14 cellular contexts compared by ENCODE assay signal in the genomic region with DNA sequence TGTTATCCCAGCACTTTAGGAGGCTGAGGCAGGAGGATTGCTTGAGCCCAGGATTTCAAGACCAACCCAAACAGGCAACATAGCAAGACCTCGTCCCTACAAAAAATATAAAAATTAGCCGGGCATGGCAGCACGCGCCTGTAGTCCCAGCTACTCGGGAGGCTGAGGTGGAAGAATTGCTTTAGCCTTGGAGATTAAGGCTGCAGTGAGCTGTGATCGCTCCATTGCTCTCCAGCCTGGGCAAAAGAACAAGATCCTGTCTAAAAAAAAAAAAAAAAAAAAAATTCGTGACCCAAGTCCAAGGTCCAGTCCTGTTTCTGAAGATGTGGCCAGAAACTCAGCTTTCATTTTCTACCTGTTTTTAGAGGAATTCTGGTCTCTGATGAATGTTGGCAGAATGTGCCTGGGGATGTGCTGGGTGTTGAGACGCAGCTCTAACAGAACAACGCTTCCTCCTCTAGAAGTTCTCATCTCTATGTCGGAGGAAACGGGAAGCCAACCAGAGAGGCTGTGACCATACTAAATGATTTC. TPM values are rescaled to one million over a fixed set of nuclear protein-coding genes. Genes with fewer than 3 reads are reported as not detected.
DNase-seq lines count a peak whose midpoint lies in the region; FAIRE-seq and TF ChIP-seq lines count a peak whose summit lies in the region.
"Had no signal": no experiment of that assay in that cellular context is flagged by ENCODE, and none has a peak within 500 bp of the region (broad histone marks: within the 10 kb centered on the region; RNA-seq: fewer than 3 reads in every experiment).

No MANE protein-coding gene starts in this region.

- H3K4me1 ChIP-seq in osteoblast (ENCODE audit: insufficient read depth, low read length), result peaks cover 5% of the 10 kb centered on the region

- peaks cover 4% of the 10 kb centered on the region for H4K20me1 ChIP-seq in osteoblast (ENCODE audit: insufficient read depth, low read length)

- H3K36me3 Mint-ChIP-seq in activated CD4-positive, alpha-beta T cell treated with anti-CD3 and anti-CD28 coated beads, Interleukin-2, amount 10 ng/mL, durations not matched to agents 7 days and 5 days (ENCODE audit: low read depth), result peaks cover 2% of the 10 kb centered on the region
- peaks cover 3% of the 10 kb centered on the region for H3K36me3 Mint-ChIP-seq in brain

- TF ChIP-seq CTCF in brain (conservative IDR thresholded peaks at IDR 0.05) (no peak), osteoblast (IDR thresholded peaks at IDR 0.05; ENCODE audit: extremely low read depth, low read depth, low read length) (no peak)

- no peaks in the 10 kb centered on the region for H3K36me3 ChIP-seq in osteoblast (ENCODE audit: insufficient read depth, low read length)

- peaks cover 3% of the 10 kb centered on the region for H3K79me2 ChIP-seq in osteoblast (ENCODE audit: insufficient read depth, low read length)

- CTCF ChIA-PET in activated CD4-positive, alpha-beta T cell treated with anti-CD3 and anti-CD28 coated beads, Interleukin-2, amount 10 ng/mL, durations not matched to agents 7 days and 5 days (lab: Charles Lee), result interaction anchor here (0.9 to 3.1 kb wide), 5 partner anchors 10 to 87 kb away, joined by 3 to 25 read pairs (median 3); no protein-coding TSS in a partner anchor

- H2AFZ ChIP-seq in osteoblast (ENCODE audit: low read length), result no peak overlapping the region

- H3K4me1 Mint-ChIP-seq in activated CD4-positive, alpha-beta T cell treated with anti-CD3 and anti-CD28 coated beads, Interleukin-2, amount 10 ng/mL, durations not matched to agents 7 days and 5 days, result peaks cover 22% of the 10 kb centered on the region
- peaks cover 22% of the 10 kb centered on the region for H3K4me1 Mint-ChIP-seq in brain

- POLR2A ChIA-PET in activated CD4-positive, alpha-beta T cell treated with anti-CD3 and anti-CD28 coated beads, Interleukin-2, amount 10 ng/mL, durations not matched to agents 7 days and 5 days (lab: Charles Lee), result interaction anchor here (0.9 kb wide), 1 partner anchor 57 kb away, joined by 3 read pairs; the partner anchor contains the start of gene JUND

- FAIRE-seq in RCC 7860 (lab: Jason Lieb, UNC), result no peak
- FAIRE-seq: urothelium cell line had no signal

- H3K4me3 ChIP-seq in osteoblast (ENCODE audit: insufficient read depth, low read length), result no peak overlapping the region

- H3K27me3 Mint-ChIP-seq in activated CD4-positive, alpha-beta T cell treated with anti-CD3 and anti-CD28 coated beads, Interleukin-2, amount 10 ng/mL, durations not matched to agents 7 days and 5 days, result no peaks in the 10 kb centered on the region
- H3K27me3 Mint-ChIP-seq in brain, result peaks cover 16% of the 10 kb centered on the region
- H3K27me3 Mint-ChIP-seq: effector memory CD8-positive, alpha-beta T cell; stimulated activated naive CD8-positive, alpha-beta T cell treated with anti-CD3 and anti-CD28 coated beads, Interleukin-15, amount 100 ng/mL, for 72 hours had no signal

- no peak overlapping the region for H3K4me2 ChIP-seq in osteoblast (ENCODE audit: insufficient read depth, low read length)

- peaks cover 2% of the 10 kb centered on the region for H3K27me3 ChIP-seq in osteoblast (ENCODE audit: insufficient read depth, low read length)

- no peak overlapping the region for H3K27ac ChIP-seq in osteoblast (ENCODE audit: low read depth, low read length)

- no peaks in the 10 kb centered on the region for H3K9me3 ChIP-seq in osteoblast (ENCODE audit: low read depth, low read length)

- H3K9me3 Mint-ChIP-seq in activated CD4-positive, alpha-beta T cell treated with anti-CD3 and anti-CD28 coated beads, Interleukin-2, amount 10 ng/mL, durations not matched to agents 7 days and 5 days, result no peaks in the 10 kb centered on the region
- peaks cover 0 to 3% (median 0%) of the 10 kb centered on the region in 5 experiments for H3K9me3 Mint-ChIP-seq in brain
- H3K9me3 Mint-ChIP-seq: activated CD4-positive, alpha-beta memory T cell treated with anti-CD3 and anti-CD28 coated beads, Interleukin-2, amount 10 ng/mL, durations not matched to agents 7 days and 5 days; effector memory CD8-positive, alpha-beta T cell; stimulated activated naive CD8-positive, alpha-beta T cell treated with anti-CD3 and anti-CD28 coated beads, Interleukin-15, amount 100 ng/mL, for 72 hours had no signal

- DNase-seq in activated CD4-positive, alpha-beta T cell treated with anti-CD3 and anti-CD28 coated beads, Interleukin-2, amount 10 ng/mL, durations not matched to agents 7 days and 5 days, result no peak
- DNase-seq in activated CD4-positive, alpha-beta T cell treated with anti-CD3 and anti-CD28 coated beads for 1 hour, result no peak
- DNase-seq in osteoblast (ENCODE audit: insufficient read length, low spot score, missing footprints), result peak; percentile 23
- no peak for DNase-seq in RCC 7860 (ENCODE audit: low spot score)
- no peak for DNase-seq in activated CD4-positive, CD25-positive, alpha-beta regulatory T cell (lab: John Stamatoyannopoulos, UW)
- DNase-seq: activated CD4-positive, alpha-beta memory T cell treated with anti-CD3 and anti-CD28 coated beads, Interleukin-2, amount 10 ng/mL, durations not matched to agents 7 days and 5 days; Calu3; effector memory CD8-positive, alpha-beta T cell; GF-D8; stimulated activated naive CD8-positive, alpha-beta T cell treated with anti-CD3 and anti-CD28 coated beads, Interleukin-15, amount 100 ng/mL, for 72 hours had no signal

- peak overlapping the region; percentile 47 for H3K4me3 Mint-ChIP-seq in activated CD4-positive, alpha-beta T cell treated with anti-CD3 and anti-CD28 coated beads, Interleukin-2, amount 10 ng/mL, durations not matched to agents 7 days and 5 days
- H3K4me3 Mint-ChIP-seq in brain, result peak overlapping the region; percentile 36 to 80 (median 50)
- H3K4me3 Mint-ChIP-seq: stimulated activated naive CD8-positive, alpha-beta T cell treated with anti-CD3 and anti-CD28 coated beads, Interleukin-15, amount 100 ng/mL, for 72 hours had no signal

- H3K27ac Mint-ChIP-seq in activated CD4-positive, alpha-beta T cell treated with anti-CD3 and anti-CD28 coated beads, Interleukin-2, amount 10 ng/mL, durations not matched to agents 7 days and 5 days, result no peak overlapping the region
- peak overlapping the region in 2 of 5 experiments; percentile 48 to 82 for H3K27ac Mint-ChIP-seq in brain
- H3K27ac Mint-ChIP-seq: activated CD4-positive, alpha-beta memory T cell treated with anti-CD3 and anti-CD28 coated beads, Interleukin-2, amount 10 ng/mL, durations not matched to agents 7 days and 5 days; stimulated activated naive CD8-positive, alpha-beta T cell treated with anti-CD3 and anti-CD28 coated beads, Interleukin-15, amount 100 ng/mL, for 72 hours had no signal

RNA-seq across cellular contexts. Expression of gene PGPEP1, which starts 1.9 kb away (rescaled TPM):
- total RNA-seq in activated CD4-positive, alpha-beta T cell treated with anti-CD3 and anti-CD28 coated beads, Interleukin-2, amount 10 ng/mL, durations not matched to agents 7 days and 5 days, result 10 to 100 TPM; 24.1 to 24.8 TPM
- 30.4 TPM for polyA plus RNA-seq in brain (ENCODE audit: insufficient read depth, low read depth, low replicate concordance)
- total RNA-seq in osteoblast, result 31.1 and 56.3 TPM in 2 replicates

RNA-seq across cellular contexts. Expression of gene LSM4, which starts 15.7 kb away (rescaled TPM):
- total RNA-seq in activated CD4-positive, alpha-beta T cell treated with anti-CD3 and anti-CD28 coated beads, Interleukin-2, amount 10 ng/mL, durations not matched to agents 7 days and 5 days, result 100 to 1,000 TPM; 156 to 181 TPM
- polyA plus RNA-seq in brain (ENCODE audit: insufficient read depth, low read depth, low replicate concordance), result 231 TPM
- 74.3 and 74.6 TPM in 2 replicates for total RNA-seq in osteoblast

RNA-seq across cellular contexts. Expression of gene GDF15, which starts 47.4 kb away (rescaled TPM):
- total RNA-seq in activated CD4-positive, alpha-beta T cell treated with anti-CD3 and anti-CD28 coated beads, Interleukin-2, amount 10 ng/mL, durations not matched to agents 7 days and 5 days, result not detected
- 5.2 TPM for polyA plus RNA-seq in brain (ENCODE audit: insufficient read depth, low read depth, low replicate concordance)
- total RNA-seq in osteoblast, result 61.6 and 74.2 TPM in 2 replicates
- total RNA-seq: activated CD4-positive, alpha-beta memory T cell treated with anti-CD3 and anti-CD28 coated beads, Interleukin-2, amount 10 ng/mL, durations not matched to agents 7 days and 5 days had no signal

RNA-seq across cellular contexts. Expression of gene JUND, which starts 57.1 kb away (rescaled TPM):
- total RNA-seq in activated CD4-positive, alpha-beta T cell treated with anti-CD3 and anti-CD28 coated beads, Interleukin-2, amount 10 ng/mL, durations not matched to agents 7 days and 5 days, result 100 to 1,000 TPM; 343 to 347 TPM
- polyA plus RNA-seq in brain (ENCODE audit: insufficient read depth, low read depth, low replicate concordance), result 159 TPM
- 170 and 172 TPM in 2 replicates for total RNA-seq in osteoblast

RNA-seq across cellular contexts. Expression of gene LRRC25, which starts 58.9 kb away (rescaled TPM):
- total RNA-seq in activated CD4-positive, alpha-beta T cell treated with anti-CD3 and anti-CD28 coated beads, Interleukin-2, amount 10 ng/mL, durations not matched to agents 7 days and 5 days, result not detected
- polyA plus RNA-seq in brain (ENCODE audit: insufficient read depth, low read depth, low replicate concordance), result 0.83 TPM
- total RNA-seq in osteoblast, result 0.88 and 1.1 TPM in 2 replicates
- total RNA-seq: A673; activated CD4-positive, alpha-beta memory T cell treated with anti-CD3 and anti-CD28 coated beads, Interleukin-2, amount 10 ng/mL, durations not matched to agents 7 days and 5 days; Calu3; lung microvascular endothelial cell had no signal

Comparison
In these comparisons a context has a peak if more than half of its experiments do, and no peak if none do; other contexts are left out.
1. RNA of gene GDF15, which starts 47.4 kb away (total RNA-seq): 61.6 to 74.2 TPM in osteoblast; not detected in activated CD4-positive, alpha-beta T cell treated with anti-CD3 and anti-CD28 coated beads, Interleukin-2, amount 10 ng/mL, durations not matched to agents 7 days and 5 days; every median in the first group is over 10 times any median in the second.